15 cellular contexts compared by ENCODE assay signal in genomic region chr6:151630387-151630786, GRCh38.
A peak's percentile ranks its signal among the peaks of the same experiment; 100 is the strongest.
DNase-seq lines count a peak whose midpoint lies in the region; ATAC-seq, FAIRE-seq and TF ChIP-seq lines count a peak whose summit lies in the region.
"Had no signal": no experiment of that assay in that cellular context is flagged by ENCODE, and none has a peak within 500 bp of the region (broad histone marks: within the 10 kb centered on the region; RNA-seq: fewer than 3 reads in every experiment).

No MANE protein-coding gene starts in this region.

- TF ChIP-seq POLR2A in HCT116 (IDR thresholded peaks at IDR 0.05; ENCODE audit: borderline replicate concordance, extremely low read depth, insufficient read depth, insufficient read length) (no peak), right lobe of liver (IDR thresholded peaks at IDR 0.05) (no peak), stomach (IDR thresholded peaks at IDR 0.05) (no peak), tibial nerve (IDR thresholded peaks at IDR 0.05) (no peak)

- TF ChIP-seq CTCF in HCT116 (IDR thresholded peaks at IDR 0.05 in 2 of 3, conservative IDR thresholded peaks at IDR 0.05 in 1 of 3; ENCODE audit: borderline replicate concordance in 1 of 3, insufficient read depth in 1 of 3, low read depth in 2 of 3, low read length in 2 of 3) (no peak), epithelial cell of esophagus (IDR thresholded peaks at IDR 0.05; ENCODE audit: insufficient read depth, low read depth, low read length, missing control alignments) (no peak), right lobe of liver (IDR thresholded peaks at IDR 0.05) (no peak), stomach (IDR thresholded peaks at IDR 0.05) (no peak), chondrocyte (IDR thresholded peaks at IDR 0.05) (no peak), D721Med (IDR thresholded peaks at IDR 0.05; ENCODE audit: insufficient read depth, missing control alignments) (no peak), tibial nerve (IDR thresholded peaks at IDR 0.05) (no peak)

- H3K9me3 Mint-ChIP-seq in chondrocyte (ENCODE audit: low read depth): peaks cover 2% of the 10 kb centered on the region
- H3K9me3 Mint-ChIP-seq: CD4-positive, alpha-beta memory T cell had no signal

- RAD21 ChIA-PET in HCT116 (lab: Charles Lee; ENCODE audit: low non-redundant PET in 1 of 2, low total read pairs in 2 of 2, uncharacterized antibody in 2 of 2, unreplicated experiment in 2 of 2): no interaction called here

- no peak overlapping the region for H2AFZ ChIP-seq in HCT116 (ENCODE audit: low read depth, low read length, poor library complexity, severe bottlenecking)

- H3K79me2 ChIP-seq in HCT116 (ENCODE audit: insufficient read depth, low read length): no peaks in the 10 kb centered on the region

- no peaks in the 10 kb centered on the region for H3K4me1 Mint-ChIP-seq in chondrocyte (ENCODE audit: low read depth)
- H3K4me1 Mint-ChIP-seq: B cell; CD4-positive, alpha-beta memory T cell had no signal

- H3K4me3 ChIP-seq in HCT116 (replicated peaks in 1 of 2; ENCODE audit: low read depth in 1 of 2, low read length in 2 of 2): no peak overlapping the region
- H3K4me3 ChIP-seq in epithelial cell of esophagus (ENCODE audit: low read length): no peak overlapping the region
- H3K4me3 ChIP-seq in right lobe of liver: no peak overlapping the region
- H3K4me3 ChIP-seq in stomach: no peak overlapping the region
- H3K4me3 ChIP-seq in tibial nerve: no peak overlapping the region

- H3K9ac ChIP-seq in HCT116 (ENCODE audit: low read length): no peak overlapping the region

- H3K4me1 ChIP-seq in HCT116 (ENCODE audit: control insufficient read depth in 1 of 2, insufficient read depth in 2 of 2, low read length in 2 of 2) (peaks cover 12 to 30% of the 10 kb centered on the region in 2 experiments), right lobe of liver (peaks cover 0 to 46% (median 23%) of the 10 kb centered on the region in 4 donors), stomach (peaks cover 10 to 40% (median 26%) of the 10 kb centered on the region in 4 donors), tibial nerve (peaks cover 0 to 26% (median 0%) of the 10 kb centered on the region in 4 donors)

- no peaks in the 10 kb centered on the region for H3K36me3 Mint-ChIP-seq in chondrocyte (ENCODE audit: low read depth)
- H3K36me3 Mint-ChIP-seq: CD4-positive, alpha-beta memory T cell had no signal

- H3K27me3 Mint-ChIP-seq in chondrocyte (ENCODE audit: low read depth): peaks cover 1% of the 10 kb centered on the region

- H3K4me2 ChIP-seq in HCT116 (ENCODE audit: low read length): no peak overlapping the region

- DNase-seq in HCT116 (ENCODE audit: low read depth, low spot score) (no peak), epithelial cell of esophagus (ENCODE audit: low read depth) (peak; percentile 11), right lobe of liver (peak in 2 of 3 donors; percentile 49 to 71), stomach (no peak), chondrocyte (ENCODE audit: low spot score) (no peak), D721Med (ENCODE audit: insufficient read length, low spot score) (no peak), tibial nerve (ENCODE audit: low spot score in 2 of 2) (no peak)
- DNase-seq: C1 segment of cervical spinal cord; CD4-positive, alpha-beta memory T cell; DND-41; GF-D8 had no signal

- no peak for ATAC-seq in HCT116
- peak; percentile 15 to 77 (median 68) for ATAC-seq in right lobe of liver
- no peak for ATAC-seq in HG03521 (IDR thresholded peaks at IDR 0.05; ENCODE audit: unreplicated experiment)

- no peaks in the 10 kb centered on the region for H4K20me1 ChIP-seq in HCT116 (ENCODE audit: insufficient read depth)

- no peak for TF ChIP-seq EP300 in stomach (IDR thresholded peaks at IDR 0.05)
- TF ChIP-seq EP300 in tibial nerve (IDR thresholded peaks at IDR 0.05): no peak

- H3K27me3 ChIP-seq in HCT116 (ENCODE audit: insufficient read depth, low read length) (no peaks in the 10 kb centered on the region), right lobe of liver (no peaks in the 10 kb centered on the region), stomach (no peaks in the 10 kb centered on the region), tibial nerve (no peaks in the 10 kb centered on the region)

- intact Hi-C loops in HCT116 (cut with micrococcal nuclease) (no loop called here), right lobe of liver (cut with DNase I) (no loop called here), stomach (cut with DNase I; ENCODE audit: low total_unique reads) (no loop called here)

- H3K27ac ChIP-seq in HCT116 (ENCODE audit: low read depth, low read length) (no peak overlapping the region), right lobe of liver (no peak overlapping the region), stomach (peak overlapping the region in 4 of 5 donors; percentile 22 to 77 (median 66)), tibial nerve (no peak overlapping the region)

- TF ChIP-seq RAD21 in HCT116 (IDR thresholded peaks at IDR 0.05; ENCODE audit: low read depth): no peak

- no TSS peak for BruUV-seq in HCT116 (replicated peaks; lab: Mats Ljungman, UMichigan)

- H3K27ac Mint-ChIP-seq in chondrocyte (ENCODE audit: unreplicated experiment): no peak overlapping the region
- H3K27ac Mint-ChIP-seq: B cell; CD4-positive, alpha-beta memory T cell had no signal

- no peaks in the 10 kb centered on the region for H3K36me3 ChIP-seq in HCT116 (ENCODE audit: control insufficient read depth in 1 of 2, insufficient read depth in 2 of 2, low read length in 2 of 2)
- no peaks in the 10 kb centered on the region for H3K36me3 ChIP-seq in right lobe of liver
- no peaks in the 10 kb centered on the region for H3K36me3 ChIP-seq in stomach
- H3K36me3 ChIP-seq in tibial nerve: no peaks in the 10 kb centered on the region

- no peaks in the 10 kb centered on the region for H3K9me3 ChIP-seq in HCT116 (ENCODE audit: control insufficient read depth in 1 of 2, insufficient read depth in 1 of 2, low read depth in 1 of 2, low read length in 2 of 2)
- H3K9me3 ChIP-seq in right lobe of liver: no peaks in the 10 kb centered on the region
- H3K9me3 ChIP-seq in stomach: no peaks in the 10 kb centered on the region
- H3K9me3 ChIP-seq in tibial nerve: no peaks in the 10 kb centered on the region

- CTCF ChIA-PET in HCT116 (lab: Charles Lee): no interaction called here

- no peaks in the 10 kb centered on the region for H3K9me2 ChIP-seq in HCT116 (ENCODE audit: insufficient read depth)

- POLR2A ChIA-PET in HCT116 (lab: Charles Lee): no interaction called here

- H3K4me3 Mint-ChIP-seq in chondrocyte (ENCODE audit: unreplicated experiment): no peak overlapping the region
- H3K4me3 Mint-ChIP-seq: B cell; CD4-positive, alpha-beta memory T cell had no signal

- no peak for FAIRE-seq in D721Med (lab: Jason Lieb, UNC)
- FAIRE-seq: A204.1, H54 had no signal

TF ChIP-seq in HCT116, 20 proteins besides CTCF, POLR2A, EP300 and RAD21:
- TF ChIP-seq SP1 (IDR thresholded peaks at IDR 0.05; ENCODE audit: low read depth) (no peak), CEBPB (IDR thresholded peaks at IDR 0.05; ENCODE audit: low read depth) (0 out of 2 replicates have a peak, but pooled peaks have one; percentile 24)
TF ChIP-seq in HCT116: peak in this region for 1.

Comparison
In these comparisons a context has a peak if more than half of its experiments do, and no peak if none do; other contexts are left out.
1. ATAC-seq: peak in right lobe of liver (4 of 4); none in HCT116 (single experiment) and HG03521 (single experiment).
2. DNase-seq: peak in epithelial cell of esophagus (single experiment) and right lobe of liver (2 of 3); none in HCT116 (single experiment), stomach (single experiment), chondrocyte (single experiment), D721Med (single experiment) and tibial nerve (0 of 2).
3. H3K27ac ChIP-seq: peak in stomach (4 of 5); none in HCT116 (single experiment), right lobe of liver (0 of 3) and tibial nerve (0 of 4).